In the genomic region with DNA sequence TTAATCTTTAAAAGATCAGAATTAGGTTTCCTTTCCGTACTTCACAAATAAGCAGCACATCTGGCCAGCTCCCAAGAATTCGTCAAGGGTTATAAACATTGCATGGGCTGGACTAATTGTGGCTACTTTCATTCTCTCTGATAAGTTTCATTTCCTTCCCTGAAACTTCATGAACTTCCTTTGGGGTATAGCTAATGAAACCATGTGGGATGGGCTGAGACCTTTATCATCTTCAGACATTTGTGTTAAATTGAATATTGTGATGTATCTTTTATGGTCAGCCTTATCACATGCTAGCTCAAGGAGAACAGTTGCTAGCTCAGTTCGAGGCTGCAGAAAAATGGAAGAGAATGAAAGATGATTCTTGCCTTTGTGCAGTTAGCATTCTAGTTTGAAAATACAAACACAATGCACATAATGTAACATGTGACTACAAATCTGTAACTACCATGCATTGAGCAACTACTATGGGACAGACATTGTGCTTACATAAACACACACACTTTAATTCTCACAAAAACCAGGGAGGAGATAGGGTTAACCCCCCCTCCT, we compare ENCODE assay signal across 8 cellular contexts. TPM values are rescaled to one million over a fixed set of nuclear protein-coding genes. Genes with fewer than 3 reads are reported as not detected.
A peak's percentile ranks its signal among the peaks of the same experiment; 100 is the strongest.
DNase-seq lines count a peak whose midpoint lies in the region; ATAC-seq and TF ChIP-seq lines count a peak whose summit lies in the region.

No MANE protein-coding gene starts in this region.

- TF ChIP-seq CTCF in lower lobe of right lung (IDR thresholded peaks at IDR 0.05) (no peak), omental fat pad (IDR thresholded peaks at IDR 0.05) (no peak)

- H3K27me3 ChIP-seq in lower lobe of right lung (ENCODE audit: low read depth), result no peaks in the 10 kb centered on the region

- CTCF ChIA-PET in activated naive CD4-positive, alpha-beta T cell treated with anti-CD3 and anti-CD28 coated beads for 36 hours (lab: Charles Lee), result interaction anchor here (4.3 kb wide), 1 partner anchor 80 kb away, joined by 17 read pairs; no protein-coding TSS in a partner anchor

- no peak overlapping the region for H3K4me3 Mint-ChIP-seq in activated naive CD4-positive, alpha-beta T cell treated with anti-CD3 and anti-CD28 coated beads for 36 hours
- H3K4me3 Mint-ChIP-seq in activated naive CD8-positive, alpha-beta T cell treated with anti-CD3 and anti-CD28 coated beads for 36 hours, result peak overlapping the region; percentile 42

- H3K27ac Mint-ChIP-seq in activated naive CD4-positive, alpha-beta T cell treated with anti-CD3 and anti-CD28 coated beads for 36 hours, result no peak overlapping the region
- H3K27ac Mint-ChIP-seq in activated naive CD8-positive, alpha-beta T cell treated with anti-CD3 and anti-CD28 coated beads for 36 hours, result no peak overlapping the region

- intact Hi-C loops in activated naive CD4-positive, alpha-beta T cell treated with anti-CD3 and anti-CD28 coated beads for 36 hours (cut with micrococcal nuclease), result loop anchor here (5.0 kb wide), 1 partner anchor 86 kb away; no protein-coding TSS in a partner anchor
- intact Hi-C loops in lower lobe of right lung (cut with DNase I), result no loop called here

- H3K27me3 Mint-ChIP-seq in activated naive CD4-positive, alpha-beta T cell treated with anti-CD3 and anti-CD28 coated beads for 36 hours (ENCODE audit: low read depth), result peaks cover 39% of the 10 kb centered on the region
- H3K27me3 Mint-ChIP-seq in activated naive CD8-positive, alpha-beta T cell treated with anti-CD3 and anti-CD28 coated beads for 36 hours, result peaks cover 44% of the 10 kb centered on the region

- H3K36me3 ChIP-seq in lower lobe of right lung, result no peaks in the 10 kb centered on the region

- H3K4me1 ChIP-seq in lower lobe of right lung, result peaks cover 47% of the 10 kb centered on the region

- peak overlapping the region; percentile 30 for H3K4me3 ChIP-seq in lower lobe of right lung

- H3K36me3 Mint-ChIP-seq in activated naive CD4-positive, alpha-beta T cell treated with anti-CD3 and anti-CD28 coated beads for 36 hours (ENCODE audit: low read depth), result no peaks in the 10 kb centered on the region
- H3K36me3 Mint-ChIP-seq in activated naive CD8-positive, alpha-beta T cell treated with anti-CD3 and anti-CD28 coated beads for 36 hours, result no peaks in the 10 kb centered on the region

- peak; percentile 39 for ATAC-seq in HG03354 (IDR thresholded peaks at IDR 0.05; ENCODE audit: poor library complexity, severe bottlenecking, unreplicated experiment)
- ATAC-seq in lower lobe of right lung, result peak; percentile 26 to 31
- no peak for ATAC-seq in omental fat pad (ENCODE audit: low FRiP score)

- no peaks in the 10 kb centered on the region for H3K9me3 Mint-ChIP-seq in activated naive CD4-positive, alpha-beta T cell treated with anti-CD3 and anti-CD28 coated beads for 36 hours
- no peaks in the 10 kb centered on the region for H3K9me3 Mint-ChIP-seq in activated naive CD8-positive, alpha-beta T cell treated with anti-CD3 and anti-CD28 coated beads for 36 hours

- H3K4me1 Mint-ChIP-seq in activated naive CD4-positive, alpha-beta T cell treated with anti-CD3 and anti-CD28 coated beads for 36 hours (ENCODE audit: low read depth), result peaks cover 18% of the 10 kb centered on the region
- H3K4me1 Mint-ChIP-seq in activated naive CD8-positive, alpha-beta T cell treated with anti-CD3 and anti-CD28 coated beads for 36 hours, result peaks cover 25% of the 10 kb centered on the region

- H3K27ac ChIP-seq in lower lobe of right lung, result peak overlapping the region; percentile 70

- DNase-seq in activated naive CD4-positive, alpha-beta T cell treated with anti-CD3 and anti-CD28 coated beads for 36 hours, result peak; percentile 7
- DNase-seq in activated naive CD4-positive, alpha-beta T cell treated with anti-CD3 and anti-CD28 coated beads, Interleukin-2, amount 50 U/mL, for 16 hours, result no peak
- DNase-seq in activated naive CD8-positive, alpha-beta T cell treated with anti-CD3 and anti-CD28 coated beads for 36 hours, result no peak
- DNase-seq in lower lobe of right lung, result no peak
- DNase-seq in omental fat pad (ENCODE audit: low spot score), result no peak
- no peak for DNase-seq in activated CD4-positive, alpha-beta T cell treated with anti-CD3 and anti-CD28 coated beads for 48 hours
- no peak for DNase-seq in NCI-H1436 treated with DMSO at 0.1 percent for 48 hours (lab: John Stamatoyannopoulos, UW)

- H3K9me3 ChIP-seq in lower lobe of right lung, result no peaks in the 10 kb centered on the region

RNA-seq across cellular contexts. Expression of gene GMPR, which starts 1.7 kb away (rescaled TPM):
- total RNA-seq in activated naive CD4-positive, alpha-beta T cell treated with anti-CD3 and anti-CD28 coated beads for 36 hours, result 1 to 10 TPM in 1 of 2 experiments, under 1 TPM in 1; 0.94 to 1.0 TPM
- 1 to 10 TPM; 2.6 to 3.3 TPM for total RNA-seq in activated naive CD8-positive, alpha-beta T cell treated with anti-CD3 and anti-CD28 coated beads for 36 hours
- total RNA-seq in lower lobe of right lung (22.5 TPM), omental fat pad (10 to 100 TPM in 2 of 4 donors, 1 to 10 TPM in 2; 2.4 to 24.5 (median 9.9) TPM)
